ENCODE assay signal across 8 cellular contexts in genomic region chr2:219570194-219570923, GRCh38. TPM values are rescaled to one million over a fixed set of nuclear protein-coding genes. Genes with fewer than 3 reads are reported as not detected.
DNase-seq lines count a peak whose midpoint lies in the region; ATAC-seq and TF ChIP-seq lines count a peak whose summit lies in the region.

No MANE protein-coding gene starts in this region.

- H3K27ac ChIP-seq in CD4-positive, alpha-beta T cell (ENCODE audit: low read depth, low read length): no peak overlapping the region
- H3K27ac ChIP-seq in temporal lobe (ENCODE audit: low read depth, low read length): peak overlapping the region; percentile 9

- no peaks in the 10 kb centered on the region for H3K36me3 Mint-ChIP-seq in CD4-positive, alpha-beta T cell (ENCODE audit: low read depth)

- no peak for DNase-seq in CD4-positive, alpha-beta T cell
- DNase-seq in LHCN-M2 (ENCODE audit: low read depth) (peak; percentile 22), cerebellar cortex (ENCODE audit: low spot score) (peak; percentile 31), left kidney (ENCODE audit: low read depth, low spot score) (peak; percentile 69)

- H3K27me3 Mint-ChIP-seq in CD4-positive, alpha-beta T cell: peaks cover 44% of the 10 kb centered on the region

- no peaks in the 10 kb centered on the region for H3K4me1 Mint-ChIP-seq in CD4-positive, alpha-beta T cell (ENCODE audit: low read depth)

- POLR2A ChIA-PET in CD4-positive, alpha-beta T cell (lab: Charles Lee): interaction anchor here (0.6 to 1.0 kb wide), 3 partner anchors 14 to 27 kb away, joined by 3 to 4 read pairs (median 3); partner anchors contain the start of genes CHPF, STK11IP and TMEM198

- H3K4me3 Mint-ChIP-seq in CD4-positive, alpha-beta T cell: peak overlapping the region; percentile 54

- intact Hi-C loops in CD4-positive, alpha-beta T cell (cut with DNase I, micrococcal nuclease): no loop called here

- H3K27me3 ChIP-seq in CD4-positive, alpha-beta T cell (ENCODE audit: control insufficient read depth, insufficient read depth, low read length): peaks cover 48% of the 10 kb centered on the region

- no peak for TF ChIP-seq CTCF in CD4-positive, alpha-beta T cell (IDR thresholded peaks at IDR 0.05)

- CTCF ChIA-PET in CD4-positive, alpha-beta T cell (lab: Charles Lee): interaction anchor here (1.5 kb wide), 1 partner anchor 10 kb away, joined by 6 read pairs; no protein-coding TSS in a partner anchor

- no peaks in the 10 kb centered on the region for H3K9me3 Mint-ChIP-seq in CD4-positive, alpha-beta T cell

- H3K9me3 ChIP-seq in CD4-positive, alpha-beta T cell (ENCODE audit: control insufficient read depth, low read length): no peaks in the 10 kb centered on the region

- ATAC-seq in CD4-positive, alpha-beta T cell (ENCODE audit: poor library complexity): no peak
- ATAC-seq in HG02759 (IDR thresholded peaks at IDR 0.05; ENCODE audit: unreplicated experiment): no peak
- ATAC-seq in GM18520 (IDR thresholded peaks at IDR 0.05; ENCODE audit: unreplicated experiment): no peak
- ATAC-seq in HG03025 (IDR thresholded peaks at IDR 0.05; ENCODE audit: low FRiP score, unreplicated experiment): no peak

- H3K27ac Mint-ChIP-seq in CD4-positive, alpha-beta T cell: no peak overlapping the region

RNA-seq across cellular contexts. Expression of gene OBSL1, which starts 1.0 kb away (rescaled TPM):
- under 1 TPM; 0.31 to 0.49 TPM for total RNA-seq in CD4-positive, alpha-beta T cell
- total RNA-seq in LHCN-M2 (2014; rRNA removed): 62.1 and 69.0 TPM in 2 replicates
- polyA plus RNA-seq in LHCN-M2 (2012): 76.6 TPM
- 48.4 TPM for total RNA-seq in temporal lobe

RNA-seq across cellular contexts. Expression of gene INHA, which starts 1.8 kb away (rescaled TPM):
- total RNA-seq in CD4-positive, alpha-beta T cell: not detected
- total RNA-seq in LHCN-M2 (2014; rRNA removed) (not detected in 2 replicates), temporal lobe (not detected)
- polyA plus RNA-seq in LHCN-M2 (2012): 0.12 TPM

RNA-seq across cellular contexts. Expression of gene TMEM198, which starts 26.5 kb away (rescaled TPM):
- under 1 TPM; 0.47 to 0.91 TPM for total RNA-seq in CD4-positive, alpha-beta T cell
- total RNA-seq in LHCN-M2 (2014; rRNA removed) (4.2 and 4.4 TPM in 2 replicates), temporal lobe (11.1 TPM)
- 2.7 TPM for polyA plus RNA-seq in LHCN-M2 (2012)

RNA-seq across cellular contexts. Expression of gene CHPF, which starts 26.8 kb away (rescaled TPM):
- 1 to 10 TPM; 6.5 to 7.1 TPM for total RNA-seq in CD4-positive, alpha-beta T cell
- total RNA-seq in LHCN-M2 (2014; rRNA removed) (246 and 264 TPM in 2 replicates), temporal lobe (32.5 TPM)
- 100.0 TPM for polyA plus RNA-seq in LHCN-M2 (2012)

RNA-seq across cellular contexts. Expression of gene STK11IP, which starts 27.3 kb away (rescaled TPM):
- total RNA-seq in CD4-positive, alpha-beta T cell: 10 to 100 TPM; 23.9 to 27.2 TPM
- total RNA-seq in LHCN-M2 (2014; rRNA removed): 11.6 and 13.2 TPM in 2 replicates
- polyA plus RNA-seq in LHCN-M2 (2012): 12.3 TPM
- 10.8 TPM for total RNA-seq in temporal lobe

Comparison
In these comparisons a context has a peak if more than half of its experiments do, and no peak if none do; other contexts are left out.
1. DNase-seq: peak in LHCN-M2 (single experiment), cerebellar cortex (single experiment) and left kidney (single experiment); none in CD4-positive, alpha-beta T cell (0 of 10).
2. RNA of gene OBSL1, which starts 1.0 kb away (total RNA-seq): 62.1 to 69.0 TPM in LHCN-M2 and 48.4 TPM in temporal lobe (single experiment); 0.31 to 0.49 TPM in CD4-positive, alpha-beta T cell; every median in the first group is over 10 times any median in the second.